Comparison of ENCODE assay signal across 15 cellular contexts in genomic region chr6:165883851-165884640, GRCh38.
DNase-seq lines count a peak whose midpoint lies in the region; ATAC-seq and TF ChIP-seq lines count a peak whose summit lies in the region.
"Had no signal": no experiment of that assay in that cellular context is flagged by ENCODE, and none has a peak within 500 bp of the region (broad histone marks: within the 10 kb centered on the region; RNA-seq: fewer than 3 reads in every experiment).

No MANE protein-coding gene starts in this region.

- no peaks in the 10 kb centered on the region for H3K36me3 ChIP-seq in brain microvascular endothelial cell (replicated peaks)
- H3K36me3 ChIP-seq: BLaER1, cardiac muscle cell, thoracic aorta had no signal

- no peak overlapping the region for H3K4me3 ChIP-seq in brain microvascular endothelial cell (ENCODE audit: low read depth, low read length)
- H3K4me3 ChIP-seq: BLaER1, cardiac muscle cell, thoracic aorta had no signal

- ATAC-seq in HG03378 (IDR thresholded peaks at IDR 0.05; ENCODE audit: unreplicated experiment): no peak

- H3K4me3 Mint-ChIP-seq in Calu3 (ENCODE audit: low read depth, unreplicated experiment): no peak overlapping the region
- H3K4me3 Mint-ChIP-seq: neural crest cell; T-helper 1 cell treated with Interleukin-12 subunit alpha and Interleukin-12 subunit beta and Interleukin-4 antibody, amounts not matched to agents 30 μg/mL and 1 μg/mL, for 36 hours had no signal

- H3K4me1 Mint-ChIP-seq in Calu3 (ENCODE audit: low read depth, unreplicated experiment): peaks cover 18% of the 10 kb centered on the region

- H3K27ac ChIP-seq in brain microvascular endothelial cell: no peak overlapping the region
- H3K27ac ChIP-seq: BLaER1, cardiac muscle cell, RWPE1, thoracic aorta had no signal

- no peaks in the 10 kb centered on the region for H3K36me3 Mint-ChIP-seq in Calu3 (ENCODE audit: insufficient read depth, unreplicated experiment)
- H3K36me3 Mint-ChIP-seq: activated naive CD4-positive, alpha-beta T cell treated with anti-CD3 and anti-CD28 coated beads, Interleukin-2, amount 50 U/mL, for 24 hours had no signal

- no TSS peak for BruUV-seq in Calu3 (replicated peaks; lab: Mats Ljungman, UMichigan)

- H3K27me3 Mint-ChIP-seq in Calu3 (ENCODE audit: unreplicated experiment): peaks cover 27% of the 10 kb centered on the region

- TF ChIP-seq CTCF in Calu3 (IDR thresholded peaks at IDR 0.05; ENCODE audit: unreplicated experiment): no peak
- TF ChIP-seq CTCF in brain microvascular endothelial cell (IDR thresholded peaks at IDR 0.05; ENCODE audit: low read depth, low read length, missing control alignments): no peak

- H3K27ac Mint-ChIP-seq in Calu3 (ENCODE audit: unreplicated experiment): no peak overlapping the region
- H3K27ac Mint-ChIP-seq: activated naive CD4-positive, alpha-beta T cell treated with anti-CD3 and anti-CD28 coated beads, Interleukin-2, amount 50 U/mL, for 24 hours; T-helper 1 cell treated with Interleukin-12 subunit alpha and Interleukin-12 subunit beta and Interleukin-4 antibody, amounts not matched to agents 30 μg/mL and 1 μg/mL, for 36 hours had no signal

- DNase-seq in Calu3 (peak; percentile 17), HT1080 (ENCODE audit: low read depth) (peak; percentile 36), brain microvascular endothelial cell (peak; percentile 57), myocyte (ENCODE audit: low read depth) (peak; percentile 79), SKM-1 treated with dmso at 0.1 percent for 144 hours (lab: John Stamatoyannopoulos, UW; ENCODE audit: unreplicated experiment) (no peak)
- no peak for DNase-seq in stimulated activated CD4-positive, alpha-beta T cell treated with anti-CD3 and anti-CD28 coated beads, Interleukin-4, amount 100 ng/mL, for 1 hour
- DNase-seq in activated CD8-positive, alpha-beta memory T cell treated with anti-CD3 and anti-CD28 coated beads for 24 hours: no peak

- in situ Hi-C loops in brain microvascular endothelial cell (cut with HindIII; ENCODE audit: low pct_ligation_motif_present, low sequenced_read_pairs): loop anchor here (25.0 kb wide), 1 partner anchor 203 kb away; no protein-coding TSS in a partner anchor

- CTCF ChIA-PET in Calu3 (lab: Charles Lee): interaction anchor here (1.2 to 1.5 kb wide), 3 partner anchors 214 to 222 kb away, joined by 5 to 16 read pairs (median 5); no protein-coding TSS in a partner anchor

- H3K9me3 Mint-ChIP-seq in Calu3 (ENCODE audit: low read depth, unreplicated experiment): no peaks in the 10 kb centered on the region
- H3K9me3 Mint-ChIP-seq: activated naive CD4-positive, alpha-beta T cell treated with anti-CD3 and anti-CD28 coated beads, Interleukin-2, amount 50 U/mL, for 24 hours; T-helper 1 cell treated with Interleukin-12 subunit alpha and Interleukin-12 subunit beta and Interleukin-4 antibody, amounts not matched to agents 30 μg/mL and 1 μg/mL, for 36 hours had no signal

- H3K27me3 ChIP-seq in brain microvascular endothelial cell (replicated peaks): no peaks in the 10 kb centered on the region
- H3K27me3 ChIP-seq: BLaER1, cardiac muscle cell had no signal

- intact Hi-C loops in Calu3 (cut with micrococcal nuclease; ENCODE audit: unreplicated experiment): loop anchor here (1.0 kb wide), 1 partner anchor 222 kb away; no protein-coding TSS in a partner anchor

Comparison
In these comparisons a context has a peak if more than half of its experiments do, and no peak if none do; other contexts are left out.
1. DNase-seq: peak in Calu3 (single experiment), HT1080 (single experiment), brain microvascular endothelial cell (single experiment) and myocyte (single experiment); none in stimulated activated CD4-positive, alpha-beta T cell treated with anti-CD3 and anti-CD28 coated beads, Interleukin-4, amount 100 ng/mL, for 1 hour (single experiment), SKM-1 treated with dmso at 0.1 percent for 144 hours (single experiment) and activated CD8-positive, alpha-beta memory T cell treated with anti-CD3 and anti-CD28 coated beads for 24 hours (single experiment).